5 cellular contexts compared by ENCODE assay signal in the genomic region with DNA sequence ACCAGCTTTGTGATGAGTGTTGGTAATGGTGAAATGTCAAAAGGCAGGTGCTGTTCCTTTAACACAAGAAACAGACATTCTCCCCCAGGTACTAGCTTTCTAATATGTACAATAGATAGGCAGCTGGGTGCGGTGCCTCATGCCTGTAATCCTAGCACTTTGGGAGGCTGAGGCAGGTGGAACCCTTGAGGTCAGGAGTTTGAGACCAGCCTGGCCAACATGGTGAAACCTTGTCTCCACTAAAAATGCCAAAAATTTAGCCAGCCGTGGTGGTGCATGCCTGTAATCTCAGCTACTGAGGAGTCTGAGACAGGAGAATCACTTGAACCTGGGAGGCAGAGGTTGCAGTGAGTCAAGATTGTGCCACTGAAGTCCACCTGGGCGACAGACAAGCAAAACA. TPM values are rescaled to one million over a fixed set of nuclear protein-coding genes. Genes with fewer than 3 reads are reported as not detected.
DNase-seq lines count a peak whose midpoint lies in the region; ATAC-seq and TF ChIP-seq lines count a peak whose summit lies in the region.
"Not testable (repeated sequence)": the region's sequence is repeated elsewhere in the genome, so short reads cannot be mapped to it uniquely, and the experiment has no call there.

No MANE protein-coding gene starts in this region.

- not testable (repeated sequence) for H3K4me3 ChIP-seq in Karpas-422 (ENCODE audit: low read length); neuronal stem cell (ENCODE audit: low read length in 2 of 2); trophoblast cell (ENCODE audit: low read depth, low read length)

- not testable (repeated sequence) for TF ChIP-seq CTCF in VCaP (conservative IDR thresholded peaks at IDR 0.05); WTC11 (IDR thresholded peaks at IDR 0.05)

- H2BK120ac ChIP-seq in neuronal stem cell (ENCODE audit: low read depth, low read length); trophoblast cell (ENCODE audit: insufficient read depth, low read length, poor library complexity): not testable (repeated sequence)

- H3K4me1 ChIP-seq in Karpas-422 (ENCODE audit: low read length); neuronal stem cell (ENCODE audit: control insufficient read depth in 2 of 2, insufficient read depth in 1 of 2, low read depth in 1 of 2, low read length in 2 of 2); trophoblast cell (ENCODE audit: control insufficient read depth in 1 of 2, insufficient read depth in 2 of 2, low read length in 2 of 2): not testable (repeated sequence)

- H3K36me3 ChIP-seq in Karpas-422 (ENCODE audit: insufficient read depth, low read length); neuronal stem cell (replicated peaks in 1 of 2; ENCODE audit: control insufficient read depth in 2 of 2, insufficient read depth in 2 of 2, low read length in 2 of 2); trophoblast cell (ENCODE audit: control insufficient read depth in 1 of 2, insufficient read depth in 2 of 2, low read length in 2 of 2): not testable (repeated sequence)

- CTCF ChIA-PET in WTC11 (lab: Charles Lee): not testable (repeated sequence)

- not testable (repeated sequence) for H3K9me3 ChIP-seq in Karpas-422 (ENCODE audit: low read length); neuronal stem cell (replicated peaks in 1 of 2; ENCODE audit: control insufficient read depth in 2 of 2, insufficient read depth in 1 of 2, low read depth in 1 of 2, low read length in 2 of 2); trophoblast cell (ENCODE audit: insufficient read depth, low read depth, low read length)

- H3K23ac ChIP-seq in neuronal stem cell (ENCODE audit: low read depth, low read length, poor library complexity); trophoblast cell (ENCODE audit: low read length): not testable (repeated sequence)

- not testable (repeated sequence) for H2AK5ac ChIP-seq in neuronal stem cell (ENCODE audit: low read depth, low read length); trophoblast cell (ENCODE audit: low read length)

- not testable (repeated sequence) for H4K12ac ChIP-seq in trophoblast cell (ENCODE audit: low read depth, low read length)

- not testable (repeated sequence) for H3K27me3 Mint-ChIP-seq in WTC11 (ENCODE audit: low read depth)

- not testable (repeated sequence) for H4K20me1 ChIP-seq in Karpas-422 (ENCODE audit: insufficient read depth, low read depth, low read length)

- not testable (repeated sequence) for H3K18ac ChIP-seq in neuronal stem cell (ENCODE audit: low read length); trophoblast cell (ENCODE audit: low read length)

- not testable (repeated sequence) for H3K36me3 Mint-ChIP-seq in WTC11

- H3K9me3 Mint-ChIP-seq in WTC11: not testable (repeated sequence)

- H3K4ac ChIP-seq in neuronal stem cell (ENCODE audit: low read length); trophoblast cell (ENCODE audit: low read depth, low read length): not testable (repeated sequence)

- H3K79me2 ChIP-seq in Karpas-422 (ENCODE audit: low read length); trophoblast cell (ENCODE audit: control insufficient read depth, insufficient read depth, low read length, poor library complexity): not testable (repeated sequence)

- H3K27ac ChIP-seq in Karpas-422 (ENCODE audit: low read length); neuronal stem cell (replicated peaks; ENCODE audit: low read length); trophoblast cell (ENCODE audit: low read depth, low read length): not testable (repeated sequence)
- H3K27ac ChIP-seq in VCaP: peak overlapping the region; percentile 68

- H4K91ac ChIP-seq in neuronal stem cell (ENCODE audit: low read depth, low read length, poor library complexity); trophoblast cell (ENCODE audit: low read depth, low read length): not testable (repeated sequence)

- H2BK15ac ChIP-seq in neuronal stem cell (ENCODE audit: low read length): not testable (repeated sequence)

- H3K4me1 Mint-ChIP-seq in WTC11: not testable (repeated sequence)

- not testable (repeated sequence) for ATAC-seq in WTC11

- not testable (repeated sequence) for H3K79me1 ChIP-seq in neuronal stem cell (ENCODE audit: low read depth, low read length); trophoblast cell (ENCODE audit: low read length)

- H2BK12ac ChIP-seq in neuronal stem cell (ENCODE audit: low read length); trophoblast cell (ENCODE audit: low read length): not testable (repeated sequence)

- H3K27ac Mint-ChIP-seq in WTC11: peak overlapping the region; percentile 53; the same call in 1 of the 2 replicates

- H2BK5ac ChIP-seq in neuronal stem cell (ENCODE audit: low read length); trophoblast cell (ENCODE audit: low read depth, low read length, poor library complexity): not testable (repeated sequence)

- POLR2A ChIA-PET in WTC11 (lab: Charles Lee): not testable (repeated sequence)

- WGBS in neuronal stem cell (ENCODE audit: extremely low coverage in 2 of 2, insufficient read length in 2 of 2, insufficient replicate concordance in 1 of 2), 2 donors: no CpG with 5 or more reads among the region's 3 CpGs
- no CpG with 5 or more reads among the region's 3 CpGs for WGBS in trophoblast cell (ENCODE audit: extremely low coverage, insufficient coverage, insufficient read length)

- H4K8ac ChIP-seq in neuronal stem cell (ENCODE audit: low read depth, low read length); trophoblast cell (ENCODE audit: low read depth, low read length): not testable (repeated sequence)

- H3K27me3 ChIP-seq in Karpas-422 (ENCODE audit: low read length); neuronal stem cell (ENCODE audit: control insufficient read depth in 3 of 3, insufficient read depth in 3 of 3, low read depth in 1 of 3, low read length in 3 of 3); trophoblast cell (ENCODE audit: insufficient read depth, low read length): not testable (repeated sequence)

- not testable (repeated sequence) for H3K4me3 Mint-ChIP-seq in WTC11

- H2AFZ ChIP-seq in Karpas-422 (ENCODE audit: low read length); neuronal stem cell (ENCODE audit: low read length); trophoblast cell (ENCODE audit: insufficient read depth, low read length, poor library complexity): not testable (repeated sequence)

- H3K14ac ChIP-seq in neuronal stem cell (ENCODE audit: low read length): peak overlapping the region; percentile 38
- H3K14ac ChIP-seq in trophoblast cell (ENCODE audit: low read length): not testable (repeated sequence)

- not testable (repeated sequence) for H3K9me2 ChIP-seq in Karpas-422 (replicated peaks; ENCODE audit: insufficient read depth, low read length)

- H3K9ac ChIP-seq in Karpas-422 (ENCODE audit: low read length); neuronal stem cell (ENCODE audit: low read depth, low read length, poor library complexity); trophoblast cell (ENCODE audit: low read length): not testable (repeated sequence)

- H3K4me2 ChIP-seq in Karpas-422 (ENCODE audit: low read depth, low read length, poor library complexity, severe bottlenecking); neuronal stem cell (ENCODE audit: insufficient read depth, low read length, poor library complexity, severe bottlenecking); trophoblast cell (ENCODE audit: low read length): not testable (repeated sequence)

- peak; percentile 16 for DNase-seq in Karpas-422
- DNase-seq in WTC11 (ENCODE audit: low spot score); neuronal stem cell (ENCODE audit: low spot score): not testable (repeated sequence)
- peak; percentile 87 to 92 for DNase-seq in trophoblast cell

RNA-seq across cellular contexts. Expression of a gene that starts 24.9 kb away (rescaled TPM):
- total RNA-seq in Karpas-422 (2014; rRNA removed; shearing (Covaris generic); ENCODE audit: low replicate concordance): 68.1 and 149 TPM in 2 replicates
- total RNA-seq in WTC11 (2021): 82.7 to 103 TPM (median 91.3 TPM) in 3 replicates
- 76.7 TPM for polyA plus RNA-seq in neuronal stem cell (2013, experiment 1 of 2)
- 77.3 TPM for polyA plus RNA-seq in neuronal stem cell (2013, experiment 2 of 2)
- 88.6 and 89.3 TPM in 2 replicates for polyA plus RNA-seq in trophoblast cell (2013)

RNA-seq across cellular contexts. Expression of a gene that starts 50.8 kb away (rescaled TPM):
- total RNA-seq in Karpas-422 (2014; rRNA removed; shearing (Covaris generic); ENCODE audit: low replicate concordance): 70.6 and 122 TPM in 2 replicates
- 135 to 146 TPM (median 146 TPM) in 3 replicates for total RNA-seq in WTC11 (2021)
- polyA plus RNA-seq in neuronal stem cell (2013, experiment 1 of 2): 170 TPM
- 177 TPM for polyA plus RNA-seq in neuronal stem cell (2013, experiment 2 of 2)
- polyA plus RNA-seq in trophoblast cell (2013): 149 and 153 TPM in 2 replicates
